8 cellular contexts compared by ENCODE assay signal in the genomic region with DNA sequence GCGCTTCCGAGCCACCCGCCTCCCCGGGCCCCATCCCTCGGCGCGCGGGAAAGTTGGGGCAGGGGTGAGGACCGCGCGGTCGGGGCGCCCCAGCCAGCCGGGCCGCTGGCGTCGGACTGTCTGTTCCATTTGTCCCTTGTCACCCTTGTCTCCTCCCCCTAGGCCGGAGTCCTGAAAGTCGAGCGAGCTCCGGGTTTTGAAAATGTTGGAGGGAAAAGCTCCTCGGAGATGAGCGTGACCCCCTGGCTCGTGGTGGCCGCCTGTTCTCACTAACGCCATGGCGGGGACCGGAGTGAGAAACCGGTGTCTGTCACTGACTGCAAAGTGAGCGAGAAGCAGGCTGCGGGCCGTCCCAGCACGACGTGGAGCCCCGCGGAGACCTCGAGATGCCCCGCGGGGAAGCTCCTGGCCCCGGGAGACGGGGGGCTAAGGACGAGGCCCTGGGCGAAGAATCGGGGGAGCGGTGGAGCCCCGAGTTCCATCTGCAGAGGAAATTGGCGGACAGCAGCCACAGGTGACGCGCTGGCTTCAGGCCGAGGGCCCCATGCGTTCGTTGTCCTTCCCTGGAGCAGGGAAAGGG. TPM values are rescaled to one million over a fixed set of nuclear protein-coding genes. Genes with fewer than 3 reads are reported as not detected.
DNase-seq lines count a peak whose midpoint lies in the region; ATAC-seq, FAIRE-seq and TF ChIP-seq lines count a peak whose summit lies in the region.

No MANE protein-coding gene starts in this region.

- no peak for TF ChIP-seq RAD21 in HCT116 (IDR thresholded peaks at IDR 0.05; ENCODE audit: low read depth)

- BruUV-seq in HCT116 (replicated peaks; lab: Mats Ljungman, UMichigan), result no TSS peak

- DNase-seq in HCT116 (ENCODE audit: low read depth, low spot score) (no peak), iPS DF 6.9 (ENCODE audit: low read depth, low spot score) (no peak), small intestine (peak; percentile 16), DMS114 treated with DMSO at 0.1 percent for 48 hours (lab: John Stamatoyannopoulos, UW; ENCODE audit: unreplicated experiment) (no peak), UCSD-AML1 (lab: John Stamatoyannopoulos, UW; ENCODE audit: unreplicated experiment) (no peak), H4 (ENCODE audit: low spot score) (no peak)
- no peak for DNase-seq in activated T-helper 1 cell treated with anti-CD3 and anti-CD28 coated beads, Interleukin-12 subunit alpha, Interleukin-12 subunit beta, Interleukin-2, Interleukin-4 antibody, amounts not matched to agents 30 ng/mL and 10 ng/mL and 1 ng/mL, durations not matched to agents 14 hours and 24 hours and 36 hours (ENCODE audit: low spot score)

- H4K20me1 ChIP-seq in HCT116 (ENCODE audit: insufficient read depth), result no peaks in the 10 kb centered on the region

- H3K4me1 ChIP-seq in HCT116 (ENCODE audit: control insufficient read depth in 1 of 2, insufficient read depth in 2 of 2, low read length in 2 of 2), result peaks cover 0 to 13% of the 10 kb centered on the region in 2 experiments; a peak in 3 of 4 replicates
- H3K4me1 ChIP-seq in iPS DF 6.9 (ENCODE audit: control insufficient read depth, insufficient read depth, low read length), result no peaks in the 10 kb centered on the region
- peaks cover 3 to 9% of the 10 kb centered on the region in 2 donors for H3K4me1 ChIP-seq in small intestine (ENCODE audit: control insufficient read depth in 2 of 2, insufficient read depth in 1 of 2, low read depth in 1 of 2, low read length in 1 of 2)

- ATAC-seq in HCT116 (no peak), HG02588 (IDR thresholded peaks at IDR 0.05; ENCODE audit: unreplicated experiment) (no peak)

- no CpG with 5 or more reads among the region's 52 CpGs for WGBS in iPS DF 6.9 (ENCODE audit: insufficient coverage, insufficient read length)
- 40 to 56% (median 55%) methylated on average over 41 to 52 of the region's 52 CpGs for WGBS in small intestine, 3 donors

- POLR2A ChIA-PET in HCT116 (lab: Charles Lee), result no interaction called here

- H3K4me3 Mint-ChIP-seq in activated T-helper 1 cell treated with anti-CD3 and anti-CD28 coated beads, Interleukin-12 subunit alpha, Interleukin-12 subunit beta, Interleukin-2, Interleukin-4 antibody, amounts not matched to agents 30 ng/mL and 10 ng/mL and 1 ng/mL, durations not matched to agents 14 hours and 24 hours and 36 hours, result peak overlapping the region; percentile 51

- RAD21 ChIA-PET in HCT116 (lab: Charles Lee; ENCODE audit: low non-redundant PET in 1 of 2, low total read pairs in 2 of 2, uncharacterized antibody in 2 of 2, unreplicated experiment in 2 of 2), result no interaction called here

- no peaks in the 10 kb centered on the region for H3K79me2 ChIP-seq in HCT116 (ENCODE audit: insufficient read depth, low read length)

- no peak overlapping the region for H3K27ac Mint-ChIP-seq in activated T-helper 1 cell treated with anti-CD3 and anti-CD28 coated beads, Interleukin-12 subunit alpha, Interleukin-12 subunit beta, Interleukin-2, Interleukin-4 antibody, amounts not matched to agents 30 ng/mL and 10 ng/mL and 1 ng/mL, durations not matched to agents 14 hours and 24 hours and 36 hours

- H3K4me3 ChIP-seq in HCT116 (replicated peaks in 1 of 2; ENCODE audit: low read depth in 1 of 2, low read length in 2 of 2) (no peak overlapping the region), iPS DF 6.9 (ENCODE audit: low read length) (peak overlapping the region; percentile 16; the same call in 1 of the 2 replicates), small intestine (ENCODE audit: low read depth in 1 of 2, low read length in 2 of 2) (peak overlapping the region; percentile 32 to 58)

- peaks cover 7% of the 10 kb centered on the region for H3K27me3 Mint-ChIP-seq in activated T-helper 1 cell treated with anti-CD3 and anti-CD28 coated beads, Interleukin-12 subunit alpha, Interleukin-12 subunit beta, Interleukin-2, Interleukin-4 antibody, amounts not matched to agents 30 ng/mL and 10 ng/mL and 1 ng/mL, durations not matched to agents 14 hours and 24 hours and 36 hours (ENCODE audit: insufficient read depth)

- intact Hi-C loops in HCT116 (cut with micrococcal nuclease), result loop anchor here (5.0 kb wide), 1 partner anchor 178 kb away; a partner anchor contains a TSS
- intact Hi-C loops in activated T-helper 1 cell treated with anti-CD3 and anti-CD28 coated beads, Interleukin-12 subunit alpha, Interleukin-12 subunit beta, Interleukin-2, Interleukin-4 antibody, amounts not matched to agents 30 ng/mL and 10 ng/mL and 1 ng/mL, durations not matched to agents 14 hours and 24 hours and 36 hours (cut with micrococcal nuclease), result loop anchor here (1.0 to 10.0 kb wide), 3 partner anchors 13 to 1232 kb away; a partner anchor contains a TSS

- FAIRE-seq in small intestine (lab: Jason Lieb, UNC), result no peak

- H3K4me2 ChIP-seq in HCT116 (ENCODE audit: low read length), result peak overlapping the region; percentile 22; the same call in 1 of the 2 replicates

- no peaks in the 10 kb centered on the region for H3K9me2 ChIP-seq in HCT116 (ENCODE audit: insufficient read depth)

- H3K36me3 Mint-ChIP-seq in activated T-helper 1 cell treated with anti-CD3 and anti-CD28 coated beads, Interleukin-12 subunit alpha, Interleukin-12 subunit beta, Interleukin-2, Interleukin-4 antibody, amounts not matched to agents 30 ng/mL and 10 ng/mL and 1 ng/mL, durations not matched to agents 14 hours and 24 hours and 36 hours (ENCODE audit: low read depth), result peaks cover 6% of the 10 kb centered on the region

- peak overlapping the region; percentile 64; the same call in 1 of the 2 replicates for H3K27ac ChIP-seq in HCT116 (ENCODE audit: low read depth, low read length)
- H3K27ac ChIP-seq in iPS DF 6.9 (ENCODE audit: low read length), result no peak overlapping the region
- H3K27ac ChIP-seq in small intestine (ENCODE audit: low read depth in 1 of 2, low read length in 1 of 2), result peak overlapping the region; percentile 72 to 74

- H3K9ac ChIP-seq in HCT116 (ENCODE audit: low read length), result no peak overlapping the region

- H3K27me3 ChIP-seq in HCT116 (ENCODE audit: insufficient read depth, low read length) (no peaks in the 10 kb centered on the region), iPS DF 6.9 (ENCODE audit: control insufficient read depth, insufficient read depth, low read length) (no peaks in the 10 kb centered on the region), small intestine (ENCODE audit: control insufficient read depth in 2 of 2, insufficient read depth in 2 of 2, low read length in 2 of 2) (no peaks in the 10 kb centered on the region)

- CTCF ChIA-PET in HCT116 (lab: Charles Lee), result no interaction called here

- no peak for TF ChIP-seq POLR2A in HCT116 (IDR thresholded peaks at IDR 0.05; ENCODE audit: borderline replicate concordance, extremely low read depth, insufficient read depth, insufficient read length)

- H3K9me3 Mint-ChIP-seq in activated T-helper 1 cell treated with anti-CD3 and anti-CD28 coated beads, Interleukin-12 subunit alpha, Interleukin-12 subunit beta, Interleukin-2, Interleukin-4 antibody, amounts not matched to agents 30 ng/mL and 10 ng/mL and 1 ng/mL, durations not matched to agents 14 hours and 24 hours and 36 hours, result peaks cover 4% of the 10 kb centered on the region

- no peak for TF ChIP-seq CTCF in HCT116 (IDR thresholded peaks at IDR 0.05 in 2 of 3, conservative IDR thresholded peaks at IDR 0.05 in 1 of 3; ENCODE audit: borderline replicate concordance in 1 of 3, insufficient read depth in 1 of 3, low read depth in 2 of 3, low read length in 2 of 3)

- H3K4me1 Mint-ChIP-seq in activated T-helper 1 cell treated with anti-CD3 and anti-CD28 coated beads, Interleukin-12 subunit alpha, Interleukin-12 subunit beta, Interleukin-2, Interleukin-4 antibody, amounts not matched to agents 30 ng/mL and 10 ng/mL and 1 ng/mL, durations not matched to agents 14 hours and 24 hours and 36 hours (ENCODE audit: low read depth), result peaks cover 21% of the 10 kb centered on the region

- H3K36me3 ChIP-seq in HCT116 (ENCODE audit: control insufficient read depth in 1 of 2, insufficient read depth in 2 of 2, low read length in 2 of 2) (peaks cover 0 to 8% of the 10 kb centered on the region in 2 experiments; a peak in 3 of 4 replicates), iPS DF 6.9 (ENCODE audit: control insufficient read depth, insufficient read depth, low read length) (no peaks in the 10 kb centered on the region; the same call in 1 of the 2 replicates), small intestine (ENCODE audit: control insufficient read depth in 2 of 2, insufficient read depth in 2 of 2, low read length in 2 of 2) (no peaks in the 10 kb centered on the region)

- H2AFZ ChIP-seq in HCT116 (ENCODE audit: low read depth, low read length, poor library complexity, severe bottlenecking), result no peak overlapping the region

- H3K9me3 ChIP-seq in HCT116 (ENCODE audit: control insufficient read depth in 1 of 2, insufficient read depth in 1 of 2, low read depth in 1 of 2, low read length in 2 of 2), result no peaks in the 10 kb centered on the region
- H3K9me3 ChIP-seq in iPS DF 6.9 (ENCODE audit: control insufficient read depth, insufficient read depth, low read length), result no peaks in the 10 kb centered on the region
- no peaks in the 10 kb centered on the region for H3K9me3 ChIP-seq in small intestine (ENCODE audit: control insufficient read depth, low read depth)

TF ChIP-seq in HCT116, 20 proteins besides CTCF, POLR2A, EP300 and RAD21:
- TF ChIP-seq JUND (IDR thresholded peaks at IDR 0.05), result no peak
- TF ChIP-seq ZNF274 (IDR thresholded peaks at IDR 0.05; ENCODE audit: low read depth, low read length), result no peak
- TF ChIP-seq CEBPB (IDR thresholded peaks at IDR 0.05; ENCODE audit: low read depth), result no peak
- no peak for TF ChIP-seq EZH2 (IDR thresholded peaks at IDR 0.05)
- TF ChIP-seq SP1 (IDR thresholded peaks at IDR 0.05; ENCODE audit: low read depth), result no peak
- TF ChIP-seq ZFX (IDR thresholded peaks at IDR 0.05), result no peak
- no peak for TF ChIP-seq EZH2phosphoT487 (IDR thresholded peaks at IDR 0.05; ENCODE audit: borderline replicate concordance)
- TF ChIP-seq POLR2AphosphoS5 (IDR thresholded peaks at IDR 0.05; ENCODE audit: low read depth, low read length), result no peak
- TF ChIP-seq YY1 (IDR thresholded peaks at IDR 0.05; ENCODE audit: extremely low read depth, insufficient replicate concordance, low read depth, low read length), result no peak

RNA-seq across cellular contexts. Expression of a gene that starts 0.5 kb away (rescaled TPM):
- 5.8 TPM for total RNA-seq in HCT116 (2021; ENCODE audit: unreplicated experiment)
- polyA plus RNA-seq in HCT116 (2012), result 2.4 and 3.0 TPM in 2 replicates
- total RNA-seq in activated T-helper 1 cell treated with anti-CD3 and anti-CD28 coated beads, Interleukin-12 subunit alpha, Interleukin-12 subunit beta, Interleukin-2, Interleukin-4 antibody, amounts not matched to agents 30 ng/mL and 10 ng/mL and 1 ng/mL, durations not matched to agents 14 hours and 24 hours and 36 hours, result 4.0 and 4.4 TPM in 2 replicates
- 1 to 10 TPM; 3.1 to 4.9 (median 3.9) TPM for polyA plus RNA-seq in small intestine
- total RNA-seq in H4 (2014; rRNA removed; shearing (Covaris generic)), result 3.1 and 5.2 TPM in 2 replicates

RNA-seq across cellular contexts. Expression of a gene that starts 13.5 kb away (rescaled TPM):
- 79.3 TPM for total RNA-seq in HCT116 (2021; ENCODE audit: unreplicated experiment)
- polyA plus RNA-seq in HCT116 (2012), result 39.1 and 45.6 TPM in 2 replicates
- 25.1 and 26.8 TPM in 2 replicates for total RNA-seq in activated T-helper 1 cell treated with anti-CD3 and anti-CD28 coated beads, Interleukin-12 subunit alpha, Interleukin-12 subunit beta, Interleukin-2, Interleukin-4 antibody, amounts not matched to agents 30 ng/mL and 10 ng/mL and 1 ng/mL, durations not matched to agents 14 hours and 24 hours and 36 hours
- polyA plus RNA-seq in small intestine, result 10 to 100 TPM; 51.8 to 81.9 (median 77.8) TPM
- 57.8 and 72.5 TPM in 2 replicates for total RNA-seq in H4 (2014; rRNA removed; shearing (Covaris generic))

Comparison
In these comparisons a context has a peak if more than half of its experiments do, and no peak if none do; other contexts are left out.
1. H3K4me3 ChIP-seq: peak in iPS DF 6.9 (single experiment) and small intestine (2 of 2); none in HCT116 (0 of 2).